ENCODE assay signal across 1 cellular context in genomic region chr11:126181939-126182730, GRCh38.
TF ChIP-seq lines count a peak whose summit lies in the region.

No MANE protein-coding gene starts in this region.

TF ChIP-seq in HepG2, 621 proteins besides CTCF, POLR2A, EP300 and RAD21 (continued from another document):
- no peak for TF ChIP-seq ZNF513 (CRISPR knock-in tag; conservative IDR thresholded peaks at IDR 0.05)
- TF ChIP-seq ZNF879 (CRISPR knock-in tag; IDR thresholded peaks at IDR 0.05): no peak
- TF ChIP-seq NR2F1 (CRISPR knock-in tag; IDR thresholded peaks at IDR 0.05): no peak
- TF ChIP-seq ZFP62 (CRISPR knock-in tag; IDR thresholded peaks at IDR 0.05): no peak
- TF ChIP-seq MIER3 (CRISPR knock-in tag; IDR thresholded peaks at IDR 0.05; ENCODE audit: borderline replicate concordance): no peak
- TF ChIP-seq ARNT2 (CRISPR knock-in tag; IDR thresholded peaks at IDR 0.05; ENCODE audit: low read depth): no peak
- no peak for TF ChIP-seq TFDP1 (CRISPR knock-in tag; IDR thresholded peaks at IDR 0.05; ENCODE audit: borderline replicate concordance)
- TF ChIP-seq ZNF383 (CRISPR knock-in tag; IDR thresholded peaks at IDR 0.05; ENCODE audit: borderline replicate concordance): no peak
- no peak for TF ChIP-seq ZMYM4 (CRISPR knock-in tag; IDR thresholded peaks at IDR 0.05)
- no peak for TF ChIP-seq HBP1 (CRISPR knock-in tag; IDR thresholded peaks at IDR 0.05; ENCODE audit: low read depth)
- TF ChIP-seq DBP (CRISPR knock-in tag; IDR thresholded peaks at IDR 0.05; ENCODE audit: not compliant biosample characterization): no peak
- TF ChIP-seq CCDC6 (CRISPR knock-in tag; IDR thresholded peaks at IDR 0.05): no peak
TF ChIP-seq in HepG2: peak in this region for 16.
